Comparison of ENCODE assay signal across 2 cellular contexts in the genomic region with DNA sequence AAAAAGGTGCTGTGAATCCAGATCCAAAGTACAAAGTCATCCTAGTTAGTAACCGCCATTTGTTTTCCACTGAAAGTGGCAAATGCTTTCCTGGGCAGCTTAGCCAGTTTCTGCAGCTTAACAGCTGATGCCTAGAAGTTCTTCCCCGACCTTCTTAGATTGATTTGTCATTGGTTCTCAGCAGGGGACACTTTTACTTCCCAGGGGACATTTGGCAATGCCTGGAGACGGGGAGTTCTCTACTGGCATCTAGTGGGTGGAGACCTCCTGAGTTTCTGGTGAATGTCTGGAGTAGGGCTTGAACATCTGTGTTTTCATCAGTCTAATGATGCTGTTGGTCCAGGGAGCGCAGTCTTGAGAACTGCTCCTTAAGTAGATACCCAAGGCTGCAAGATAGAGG.
TF ChIP-seq lines count a peak whose summit lies in the region.

No MANE protein-coding gene starts in this region.

TF ChIP-seq in HepG2, 621 proteins besides CTCF, POLR2A, EP300 and RAD21:
- TF ChIP-seq POLR2AphosphoS5 (IDR thresholded peaks at IDR 0.05; ENCODE audit: low read depth, low read length) = 0 out of 2 replicates have a peak, but pooled peaks have one; percentile 0
- TF ChIP-seq, protein P1, sequence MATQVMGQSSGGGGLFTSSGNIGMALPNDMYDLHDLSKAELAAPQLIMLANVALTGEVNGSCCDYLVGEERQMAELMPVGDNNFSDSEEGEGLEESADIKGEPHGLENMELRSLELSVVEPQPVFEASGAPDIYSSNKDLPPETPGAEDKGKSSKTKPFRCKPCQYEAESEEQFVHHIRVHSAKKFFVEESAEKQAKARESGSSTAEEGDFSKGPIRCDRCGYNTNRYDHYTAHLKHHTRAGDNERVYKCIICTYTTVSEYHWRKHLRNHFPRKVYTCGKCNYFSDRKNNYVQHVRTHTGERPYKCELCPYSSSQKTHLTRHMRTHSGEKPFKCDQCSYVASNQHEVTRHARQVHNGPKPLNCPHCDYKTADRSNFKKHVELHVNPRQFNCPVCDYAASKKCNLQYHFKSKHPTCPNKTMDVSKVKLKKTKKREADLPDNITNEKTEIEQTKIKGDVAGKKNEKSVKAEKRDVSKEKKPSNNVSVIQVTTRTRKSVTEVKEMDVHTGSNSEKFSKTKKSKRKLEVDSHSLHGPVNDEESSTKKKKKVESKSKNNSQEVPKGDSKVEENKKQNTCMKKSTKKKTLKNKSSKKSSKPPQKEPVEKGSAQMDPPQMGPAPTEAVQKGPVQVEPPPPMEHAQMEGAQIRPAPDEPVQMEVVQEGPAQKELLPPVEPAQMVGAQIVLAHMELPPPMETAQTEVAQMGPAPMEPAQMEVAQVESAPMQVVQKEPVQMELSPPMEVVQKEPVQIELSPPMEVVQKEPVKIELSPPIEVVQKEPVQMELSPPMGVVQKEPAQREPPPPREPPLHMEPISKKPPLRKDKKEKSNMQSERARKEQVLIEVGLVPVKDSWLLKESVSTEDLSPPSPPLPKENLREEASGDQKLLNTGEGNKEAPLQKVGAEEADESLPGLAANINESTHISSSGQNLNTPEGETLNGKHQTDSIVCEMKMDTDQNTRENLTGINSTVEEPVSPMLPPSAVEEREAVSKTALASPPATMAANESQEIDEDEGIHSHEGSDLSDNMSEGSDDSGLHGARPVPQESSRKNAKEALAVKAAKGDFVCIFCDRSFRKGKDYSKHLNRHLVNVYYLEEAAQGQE (IDR thresholded peaks at IDR 0.05; ENCODE audit: borderline replicate concordance in 1 of 2, low read depth in 1 of 2, low read length in 2 of 2) = no peak

TF ChIP-seq in HEK293T, 16 proteins besides CTCF, POLR2A, EP300 and RAD21:
- TF ChIP-seq LEF1 (IDR thresholded peaks at IDR 0.05; ENCODE audit: borderline replicate concordance) (no peak), NFRKB (IDR thresholded peaks at IDR 0.05) (no peak), HDGF (IDR thresholded peaks at IDR 0.05; ENCODE audit: borderline replicate concordance) (no peak), FOXM1 (IDR thresholded peaks at IDR 0.05; ENCODE audit: borderline replicate concordance) (no peak), ZNF384 (IDR thresholded peaks at IDR 0.05) (no peak), ELF4 (IDR thresholded peaks at IDR 0.05) (no peak), FOXA1 (IDR thresholded peaks at IDR 0.05) (no peak), SUZ12 (IDR thresholded peaks at IDR 0.05) (no peak), ARNT (IDR thresholded peaks at IDR 0.05) (no peak), BHLHE40 (IDR thresholded peaks at IDR 0.05; ENCODE audit: borderline replicate concordance) (no peak), L3MBTL2 (conservative IDR thresholded peaks at IDR 0.05) (no peak)
- TF ChIP-seq, protein P2, sequence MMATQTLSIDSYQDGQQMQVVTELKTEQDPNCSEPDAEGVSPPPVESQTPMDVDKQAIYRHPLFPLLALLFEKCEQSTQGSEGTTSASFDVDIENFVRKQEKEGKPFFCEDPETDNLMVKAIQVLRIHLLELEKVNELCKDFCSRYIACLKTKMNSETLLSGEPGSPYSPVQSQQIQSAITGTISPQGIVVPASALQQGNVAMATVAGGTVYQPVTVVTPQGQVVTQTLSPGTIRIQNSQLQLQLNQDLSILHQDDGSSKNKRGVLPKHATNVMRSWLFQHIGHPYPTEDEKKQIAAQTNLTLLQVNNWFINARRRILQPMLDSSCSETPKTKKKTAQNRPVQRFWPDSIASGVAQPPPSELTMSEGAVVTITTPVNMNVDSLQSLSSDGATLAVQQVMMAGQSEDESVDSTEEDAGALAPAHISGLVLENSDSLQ (IDR thresholded peaks at IDR 0.05) = no peak
